In genomic region chr9:95514402-95514801, GRCh38 we compare ENCODE assay signal across 22 cellular contexts. TPM values are rescaled to one million over a fixed set of nuclear protein-coding genes. Genes with fewer than 3 reads are reported as not detected.
DNase-seq lines count a peak whose midpoint lies in the region; ATAC-seq and TF ChIP-seq lines count a peak whose summit lies in the region.
"Had no signal": no experiment of that assay in that cellular context is flagged by ENCODE, and none has a peak within 500 bp of the region (broad histone marks: within the 10 kb centered on the region; RNA-seq: fewer than 3 reads in every experiment).

No MANE protein-coding gene starts in this region.

- ATAC-seq in activated T-helper 17 cell treated with anti-CD3 and anti-CD28 coated beads, Interleukin-2, amount 50 U/mL, for 72 hours (replicated peaks): no peak
- ATAC-seq in naive thymus-derived CD4-positive, alpha-beta T cell: no peak
- ATAC-seq in sciatic nerve (no peak), left ventricle myocardium superior (no peak)
- ATAC-seq: activated naive CD4-positive, alpha-beta T cell treated with anti-CD3 and anti-CD28 coated beads, Interleukin-2, amount 50 U/mL, for 72 hours; psoas muscle had no signal

- peak overlapping the region; percentile 16 for H3K4me3 Mint-ChIP-seq in T-helper 1 cell treated with Interleukin-12 subunit alpha and Interleukin-12 subunit beta and Interleukin-4 antibody, amounts not matched to agents 30 μg/mL and 1 μg/mL, for 36 hours
- H3K4me3 Mint-ChIP-seq in activated T-helper 17 cell treated with anti-CD3 and anti-CD28 coated beads, Interleukin-2, amount 50 U/mL, for 72 hours: peak overlapping the region; percentile 66
- peak overlapping the region in 8 of 10 donors; percentile 6 to 96 (median 22) for H3K4me3 Mint-ChIP-seq in naive thymus-derived CD4-positive, alpha-beta T cell
- peak overlapping the region; percentile 95 for H3K4me3 Mint-ChIP-seq in type B pancreatic cell
- H3K4me3 Mint-ChIP-seq: memory B cell had no signal

- peaks cover 79% of the 10 kb centered on the region for H3K27me3 Mint-ChIP-seq in T-helper 1 cell treated with Interleukin-12 subunit alpha and Interleukin-12 subunit beta and Interleukin-4 antibody, amounts not matched to agents 30 μg/mL and 1 μg/mL, for 36 hours (ENCODE audit: low read depth)
- peaks cover 8% of the 10 kb centered on the region for H3K27me3 Mint-ChIP-seq in activated T-helper 17 cell treated with anti-CD3 and anti-CD28 coated beads, Interleukin-2, amount 50 U/mL, for 72 hours
- peaks cover 0 to 85% (median 0%) of the 10 kb centered on the region in 5 donors for H3K27me3 Mint-ChIP-seq in naive thymus-derived CD4-positive, alpha-beta T cell
- H3K27me3 Mint-ChIP-seq in type B pancreatic cell: peaks cover 60% of the 10 kb centered on the region

- no peak overlapping the region for H3K27ac ChIP-seq in naive thymus-derived CD4-positive, alpha-beta T cell (ENCODE audit: low read depth, low read length)
- H3K27ac ChIP-seq: psoas muscle, thyroid gland had no signal

- H3K9me3 ChIP-seq in naive thymus-derived CD4-positive, alpha-beta T cell (ENCODE audit: control insufficient read depth in 2 of 3, low read length in 3 of 3): no peaks in the 10 kb centered on the region
- H3K9me3 ChIP-seq: psoas muscle, thyroid gland had no signal

- H3K36me3 Mint-ChIP-seq in T-helper 1 cell treated with Interleukin-12 subunit alpha and Interleukin-12 subunit beta and Interleukin-4 antibody, amounts not matched to agents 30 μg/mL and 1 μg/mL, for 36 hours (ENCODE audit: low read depth): peaks cover 7% of the 10 kb centered on the region
- peaks cover 6% of the 10 kb centered on the region for H3K36me3 Mint-ChIP-seq in activated T-helper 17 cell treated with anti-CD3 and anti-CD28 coated beads, Interleukin-2, amount 50 U/mL, for 72 hours (ENCODE audit: low read depth)
- peaks cover 0 to 5% (median under 1%) of the 10 kb centered on the region in 5 donors for H3K36me3 Mint-ChIP-seq in naive thymus-derived CD4-positive, alpha-beta T cell
- H3K36me3 Mint-ChIP-seq in type B pancreatic cell: no peaks in the 10 kb centered on the region

- POLR2A ChIA-PET in naive thymus-derived CD4-positive, alpha-beta T cell (lab: Charles Lee): no interaction called here

- H3K9me3 Mint-ChIP-seq in T-helper 1 cell treated with Interleukin-12 subunit alpha and Interleukin-12 subunit beta and Interleukin-4 antibody, amounts not matched to agents 30 μg/mL and 1 μg/mL, for 36 hours: no peaks in the 10 kb centered on the region
- no peaks in the 10 kb centered on the region for H3K9me3 Mint-ChIP-seq in activated T-helper 17 cell treated with anti-CD3 and anti-CD28 coated beads, Interleukin-2, amount 50 U/mL, for 72 hours
- peaks cover 0 to 10% (median under 1%) of the 10 kb centered on the region in 11 donors for H3K9me3 Mint-ChIP-seq in naive thymus-derived CD4-positive, alpha-beta T cell
- no peaks in the 10 kb centered on the region for H3K9me3 Mint-ChIP-seq in type B pancreatic cell
- H3K9me3 Mint-ChIP-seq: memory B cell had no signal

- H3K4me1 ChIP-seq in naive thymus-derived CD4-positive, alpha-beta T cell (ENCODE audit: control insufficient read depth in 2 of 2, insufficient read depth in 2 of 2, low read length in 2 of 2): peaks cover 13 to 18% of the 10 kb centered on the region in 2 donors

- no peak overlapping the region for H3K4me3 ChIP-seq in naive thymus-derived CD4-positive, alpha-beta T cell (ENCODE audit: low read length)
- H3K4me3 ChIP-seq: psoas muscle, thyroid gland had no signal

- peaks cover 27% of the 10 kb centered on the region for H3K4me1 Mint-ChIP-seq in T-helper 1 cell treated with Interleukin-12 subunit alpha and Interleukin-12 subunit beta and Interleukin-4 antibody, amounts not matched to agents 30 μg/mL and 1 μg/mL, for 36 hours (ENCODE audit: low read depth)
- peaks cover 8% of the 10 kb centered on the region for H3K4me1 Mint-ChIP-seq in activated T-helper 17 cell treated with anti-CD3 and anti-CD28 coated beads, Interleukin-2, amount 50 U/mL, for 72 hours
- H3K4me1 Mint-ChIP-seq in naive thymus-derived CD4-positive, alpha-beta T cell: peaks cover 26 to 51% (median 41%) of the 10 kb centered on the region in 7 donors
- H3K4me1 Mint-ChIP-seq in type B pancreatic cell (ENCODE audit: unreplicated experiment): peaks cover 32% of the 10 kb centered on the region

- CTCF ChIA-PET in naive thymus-derived CD4-positive, alpha-beta T cell (lab: Charles Lee): interaction anchor here (0.7 kb wide), 1 partner anchor 234 kb away, joined by 3 read pairs; no protein-coding TSS in a partner anchor

- H3K27me3 ChIP-seq in naive thymus-derived CD4-positive, alpha-beta T cell (ENCODE audit: control insufficient read depth in 2 of 2, insufficient read depth in 2 of 2, low read length in 2 of 2): no peaks in the 10 kb centered on the region
- H3K27me3 ChIP-seq: thyroid gland had no signal

- H3K27ac Mint-ChIP-seq in T-helper 1 cell treated with Interleukin-12 subunit alpha and Interleukin-12 subunit beta and Interleukin-4 antibody, amounts not matched to agents 30 μg/mL and 1 μg/mL, for 36 hours: no peak overlapping the region
- H3K27ac Mint-ChIP-seq in activated T-helper 17 cell treated with anti-CD3 and anti-CD28 coated beads, Interleukin-2, amount 50 U/mL, for 72 hours: no peak overlapping the region
- no peak overlapping the region for H3K27ac Mint-ChIP-seq in naive thymus-derived CD4-positive, alpha-beta T cell
- peak overlapping the region; percentile 64 for H3K27ac Mint-ChIP-seq in type B pancreatic cell
- H3K27ac Mint-ChIP-seq: activated naive CD4-positive, alpha-beta T cell treated with anti-CD3 and anti-CD28 coated beads, Interleukin-2, amount 50 U/mL, for 72 hours; memory B cell had no signal

- no peak for TF ChIP-seq CTCF in type B pancreatic cell (conservative IDR thresholded peaks at IDR 0.05)

- intact Hi-C loops in naive thymus-derived CD4-positive, alpha-beta T cell (cut with micrococcal nuclease): loop anchor here in 1 of 2 donors (5.0 to 10.0 kb wide), 2 partner anchors 38 to 940 kb away; partner anchors contain the start of gene HABP4
- intact Hi-C loops in sciatic nerve (cut with DNase I): no loop called here
- intact Hi-C loops in left ventricle myocardium superior (cut with micrococcal nuclease): no loop called here

- DNase-seq in T-helper 1 cell (no peak), type B pancreatic cell (ENCODE audit: extremely low spot score, unreplicated experiment) (no peak), sciatic nerve (ENCODE audit: low spot score) (no peak), left ventricle myocardium superior (no peak), superior temporal gyrus (ENCODE audit: extremely low spot score) (no peak)
- DNase-seq in naive thymus-derived CD4-positive, alpha-beta T cell: no peak
- DNase-seq: 8988T; activated CD4-positive, alpha-beta T cell treated with anti-CD3 and anti-CD28 coated beads for 1 hour; activated T-cell treated with anti-CD3 and anti-CD28 coated beads, Interleukin-2, amount 50 U/mL, for 48 hours; AML-193; Calu3; H7; NCI-H1048; NCI-H2029 treated with DMSO at 0.1 percent for 48 hours; NCI-H226; psoas muscle; stimulated activated naive CD4-positive, alpha-beta T cell; thyroid gland had no signal

- H3K36me3 ChIP-seq in naive thymus-derived CD4-positive, alpha-beta T cell (ENCODE audit: control insufficient read depth in 2 of 3, insufficient read depth in 3 of 3, low read length in 3 of 3): no peaks in the 10 kb centered on the region
- H3K36me3 ChIP-seq: thyroid gland had no signal

RNA-seq across cellular contexts. Expression of gene PTCH1, which starts 2.4 kb away (rescaled TPM):
- 1 to 10 TPM; 2.0 to 8.6 TPM for total RNA-seq in activated T-helper 17 cell treated with anti-CD3 and anti-CD28 coated beads, Interleukin-2, amount 50 U/mL, for 72 hours
- total RNA-seq in naive thymus-derived CD4-positive, alpha-beta T cell: 10 to 100 TPM in 4 of 5 experiments, 1 to 10 TPM in 1; 5.7 to 28.9 (median 23.5) TPM
- 10 to 100 TPM in 1 of 2 donors, 1 to 10 TPM in 1; 9.7 to 10.2 TPM for polyA plus RNA-seq in naive thymus-derived CD4-positive, alpha-beta T cell
- total RNA-seq in type B pancreatic cell (ENCODE audit: low replicate concordance) (41.7 and 123 TPM in 2 replicates), sciatic nerve (136 TPM), left ventricle myocardium superior (10.4 TPM)

Comparison
In these comparisons a context has a peak if more than half of its experiments do, and no peak if none do; other contexts are left out.
1. H3K4me3 Mint-ChIP-seq: peak in every context shown above with its lines; median percentile 95 in type B pancreatic cell; 66 in activated T-helper 17 cell treated with anti-CD3 and anti-CD28 coated beads, Interleukin-2, amount 50 U/mL, for 72 hours; 22 in naive thymus-derived CD4-positive, alpha-beta T cell; 16 in T-helper 1 cell treated with Interleukin-12 subunit alpha and Interleukin-12 subunit beta and Interleukin-4 antibody, amounts not matched to agents 30 μg/mL and 1 μg/mL, for 36 hours.